19 cellular contexts compared by ENCODE assay signal in genomic region chr13:37597477-37597876, GRCh38. TPM values are rescaled to one million over a fixed set of nuclear protein-coding genes. Genes with fewer than 3 reads are reported as not detected.
A peak's percentile ranks its signal among the peaks of the same experiment; 100 is the strongest.
DNase-seq lines count a peak whose midpoint lies in the region; ATAC-seq, FAIRE-seq and TF ChIP-seq lines count a peak whose summit lies in the region.
"Had no signal": no experiment of that assay in that cellular context is flagged by ENCODE, and none has a peak within 500 bp of the region (broad histone marks: within the 10 kb centered on the region; RNA-seq: fewer than 3 reads in every experiment).

No MANE protein-coding gene starts in this region.

- H3K27me3 ChIP-seq in right cardiac atrium (ENCODE audit: control insufficient read depth, insufficient read depth) (no peaks in the 10 kb centered on the region), endothelial cell of umbilical vein (ENCODE audit: control insufficient read depth in 2 of 2, insufficient read depth in 2 of 2, low read length in 2 of 2) (no peaks in the 10 kb centered on the region), neural progenitor cell (no peaks in the 10 kb centered on the region)

- peaks cover 1% of the 10 kb centered on the region for H3K4me1 ChIP-seq in right cardiac atrium (ENCODE audit: control insufficient read depth, insufficient read depth, low read length)
- H3K4me1 ChIP-seq in endothelial cell of umbilical vein (ENCODE audit: control insufficient read depth, extremely low read depth, insufficient read depth, low read length), result peaks cover 12% of the 10 kb centered on the region
- H3K4me1 ChIP-seq in neural progenitor cell, result no peaks in the 10 kb centered on the region
- H3K4me1 ChIP-seq: Caco-2 had no signal

- H3K27me3 Mint-ChIP-seq in neural progenitor cell (ENCODE audit: insufficient read depth, low read depth), result no peaks in the 10 kb centered on the region

- H2AFZ ChIP-seq in endothelial cell of umbilical vein (ENCODE audit: low read depth, low read length), result no peak overlapping the region
- H2AFZ ChIP-seq in neural progenitor cell (replicated peaks), result peak overlapping the region; percentile 57

- H3K4me3 Mint-ChIP-seq in neural progenitor cell, result no peak overlapping the region

- dilution Hi-C loops in endothelial cell of umbilical vein (cut with MboI; ENCODE audit: extremely low pct_ligation_motif_present, low sequenced_read_pairs), result no loop called here

- H3K36me3 ChIP-seq in endothelial cell of umbilical vein (ENCODE audit: control insufficient read depth in 2 of 2, extremely low read depth in 1 of 2, insufficient read depth in 2 of 2, low read length in 2 of 2) (no peaks in the 10 kb centered on the region), neural progenitor cell (no peaks in the 10 kb centered on the region)

- H3K36me3 Mint-ChIP-seq in neural progenitor cell, result no peaks in the 10 kb centered on the region

- peaks cover 24% of the 10 kb centered on the region for H3K4me1 Mint-ChIP-seq in neural progenitor cell

- no peaks in the 10 kb centered on the region for H3F3A ChIP-seq in neural progenitor cell (ENCODE audit: low read depth)

- no peak overlapping the region for H3K27ac ChIP-seq in right cardiac atrium (ENCODE audit: low read length)
- no peak overlapping the region for H3K27ac ChIP-seq in endothelial cell of umbilical vein (ENCODE audit: insufficient read depth, low read depth, low read length)
- H3K27ac ChIP-seq in neural progenitor cell, result no peak overlapping the region

- DNase-seq in right cardiac atrium (no peak), cardiac septum (ENCODE audit: low spot score) (no peak), endothelial cell of umbilical vein (ENCODE audit: low read depth, low spot score) (peak; percentile 15), neural progenitor cell (ENCODE audit: low spot score) (no peak), NCI-H1436 (lab: John Stamatoyannopoulos, UW) (no peak), GM19240 (ENCODE audit: insufficient read length, low spot score) (no peak), NK-92 (lab: John Stamatoyannopoulos, UW; ENCODE audit: unreplicated experiment) (no peak)
- DNase-seq: activated CD8-positive, alpha-beta memory T cell treated with anti-CD3 and anti-CD28 coated beads, Interleukin-2, amount 50 U/mL, for 4 hours; activated naive CD4-positive, alpha-beta T cell; Caco-2; effector CD8-positive, alpha-beta T cell; foreskin melanocyte; KBM-7; NCI-H1105; NCI-H2171 had no signal

- ATAC-seq in right cardiac atrium (peak in 1 of 2 donors; percentile 56), HG03159 (IDR thresholded peaks at IDR 0.05; ENCODE audit: unreplicated experiment) (no peak)
- ATAC-seq: sciatic nerve had no signal

- no peak overlapping the region for H3K27ac Mint-ChIP-seq in neural progenitor cell

- no peak for TF ChIP-seq CTCF in endothelial cell of umbilical vein (IDR thresholded peaks at IDR 0.05; ENCODE audit: extremely low read depth in 1 of 2, insufficient read depth in 1 of 2, low read depth in 1 of 2, low read length in 2 of 2)
- no peak for TF ChIP-seq CTCF in neural progenitor cell (IDR thresholded peaks at IDR 0.05)

- TF ChIP-seq POLR2A in endothelial cell of umbilical vein (IDR thresholded peaks at IDR 0.05; ENCODE audit: low read depth, low read length), result no peak

- H3K9ac ChIP-seq in endothelial cell of umbilical vein (replicated peaks; ENCODE audit: extremely low read depth, insufficient read depth, low read length) (no peak overlapping the region), neural progenitor cell (no peak overlapping the region)

- 35% methylated on average over 1 of the region's 1 CpG for WGBS in right cardiac atrium

- H3K4me2 ChIP-seq in endothelial cell of umbilical vein (ENCODE audit: insufficient read depth, low read length), result no peak overlapping the region
- H3K4me2 ChIP-seq in neural progenitor cell, result no peak overlapping the region

- H3K79me2 ChIP-seq in endothelial cell of umbilical vein (ENCODE audit: control insufficient read depth, insufficient read depth, low read length), result no peaks in the 10 kb centered on the region
- no peaks in the 10 kb centered on the region for H3K79me2 ChIP-seq in neural progenitor cell (ENCODE audit: low read depth)

- POLR2A ChIA-PET in endothelial cell of umbilical vein (lab: Charles Lee), result no interaction called here

- no TSS peak for BruUV-seq in endothelial cell of umbilical vein (replicated peaks; lab: Mats Ljungman, UMichigan)

- H3K9me3 ChIP-seq in right cardiac atrium (ENCODE audit: control insufficient read depth, low read length) (no peaks in the 10 kb centered on the region), endothelial cell of umbilical vein (replicated peaks; ENCODE audit: control insufficient read depth, insufficient read depth, low read length) (no peaks in the 10 kb centered on the region), neural progenitor cell (ENCODE audit: low read depth) (no peaks in the 10 kb centered on the region)
- H3K9me3 ChIP-seq: Caco-2 had no signal

- H4K20me1 ChIP-seq in endothelial cell of umbilical vein (replicated peaks; ENCODE audit: control insufficient read depth, extremely low read depth, insufficient read depth, low read length) (no peaks in the 10 kb centered on the region), neural progenitor cell (ENCODE audit: low read depth) (no peaks in the 10 kb centered on the region)

- no peaks in the 10 kb centered on the region for H3K9me3 Mint-ChIP-seq in neural progenitor cell

- CTCF ChIA-PET in endothelial cell of umbilical vein (lab: Charles Lee), result interaction anchor here (8.4 kb wide), 1 partner anchor 487 kb away, joined by 102 read pairs; the partner anchor contains the start of gene CSNK1A1L

- H3K4me3 ChIP-seq in right cardiac atrium (ENCODE audit: low read length), result peak overlapping the region; percentile 48
- no peak overlapping the region for H3K4me3 ChIP-seq in endothelial cell of umbilical vein (replicated peaks in 1 of 3; ENCODE audit: insufficient read depth in 1 of 3, low read depth in 1 of 3, low read length in 3 of 3)
- no peak overlapping the region for H3K4me3 ChIP-seq in neural progenitor cell
- H3K4me3 ChIP-seq: lung had no signal

- H3K9me1 ChIP-seq in endothelial cell of umbilical vein (replicated peaks; ENCODE audit: control insufficient read depth, extremely low read depth, insufficient read depth, low read length), result no peaks in the 10 kb centered on the region

- no peak for FAIRE-seq in endothelial cell of umbilical vein (lab: Jason Lieb, UNC)
- FAIRE-seq: GM12891 had no signal

- intact Hi-C loops in right cardiac atrium (cut with DNase I) (no loop called here), cardiac septum (cut with DNase I) (no loop called here), endothelial cell of umbilical vein (cut with micrococcal nuclease) (no loop called here)

TF ChIP-seq in endothelial cell of umbilical vein, 7 proteins besides CTCF, POLR2A, EP300 and RAD21:
- TF ChIP-seq FOS (IDR thresholded peaks at IDR 0.05; ENCODE audit: borderline replicate concordance, insufficient read depth, low read length), result no peak
- TF ChIP-seq MYC (IDR thresholded peaks at IDR 0.05; ENCODE audit: low read depth, low read length), result no peak
- TF ChIP-seq MAX (IDR thresholded peaks at IDR 0.05; ENCODE audit: insufficient read depth, insufficient read length), result no peak
- TF ChIP-seq EZH2 (IDR thresholded peaks at IDR 0.05; ENCODE audit: borderline replicate concordance, low read depth, low read length, severe bottlenecking), result no peak
- no peak for TF ChIP-seq GATA2 (IDR thresholded peaks at IDR 0.05; ENCODE audit: insufficient read depth, insufficient read length, low read depth, low read length)
- no peak for TF ChIP-seq JUN (IDR thresholded peaks at IDR 0.05; ENCODE audit: borderline replicate concordance, insufficient read depth, insufficient read length, low read depth)
- TF ChIP-seq POLR2AphosphoS5 (IDR thresholded peaks at IDR 0.05; ENCODE audit: insufficient read depth, low read depth, low read length), result no peak

RNA-seq across cellular contexts. Expression of gene POSTN, which starts 1.1 kb away (rescaled TPM):
- total RNA-seq in right cardiac atrium (100 to 1,000 TPM in 3 of 4 donors, 10 to 100 TPM in 1; 65.3 to 191 (median 140) TPM), cardiac septum (109 TPM), endothelial cell of umbilical vein (0.29 and 0.55 TPM in 2 replicates), neural progenitor cell (ENCODE audit: low replicate concordance) (not detected in 2 replicates)
- polyA plus RNA-seq in right cardiac atrium (68.6 TPM), endothelial cell of umbilical vein (0.29 and 0.41 TPM in 2 replicates)
- 0.63 and 0.85 TPM in 2 replicates for polyA plus RNA-seq in endothelial cell of umbilical vein (2011; cell fraction: cytosol; rRNA removed)
- polyA plus RNA-seq in endothelial cell of umbilical vein (2011; cell fraction: nucleus; rRNA removed), result 1.0 and 1.6 TPM in 2 replicates
- 3.3 and 6.9 TPM in 2 replicates for polyA plus RNA-seq in endothelial cell of umbilical vein (2012)
- 0.70 and 1.6 TPM in 2 replicates for polyA minus RNA-seq in endothelial cell of umbilical vein
- polyA minus RNA-seq in endothelial cell of umbilical vein (2011; cell fraction: cytosol; rRNA and poly(A)+ RNA removed), result not detected
- 0.96 and 1.2 TPM in 2 replicates for polyA minus RNA-seq in endothelial cell of umbilical vein (2011; cell fraction: nucleus; rRNA and poly(A)+ RNA removed)

Comparison
In these comparisons a context has a peak if more than half of its experiments do, and no peak if none do; other contexts are left out.
1. RNA of gene POSTN, which starts 1.1 kb away (total RNA-seq): 65.3 to 191 TPM in right cardiac atrium and 109 TPM in cardiac septum (single experiment); 0.29 to 0.55 TPM in endothelial cell of umbilical vein and not detected in neural progenitor cell; every median in the first group is over 10 times any median in the second.